8 cellular contexts compared by ENCODE assay signal in the genomic region with DNA sequence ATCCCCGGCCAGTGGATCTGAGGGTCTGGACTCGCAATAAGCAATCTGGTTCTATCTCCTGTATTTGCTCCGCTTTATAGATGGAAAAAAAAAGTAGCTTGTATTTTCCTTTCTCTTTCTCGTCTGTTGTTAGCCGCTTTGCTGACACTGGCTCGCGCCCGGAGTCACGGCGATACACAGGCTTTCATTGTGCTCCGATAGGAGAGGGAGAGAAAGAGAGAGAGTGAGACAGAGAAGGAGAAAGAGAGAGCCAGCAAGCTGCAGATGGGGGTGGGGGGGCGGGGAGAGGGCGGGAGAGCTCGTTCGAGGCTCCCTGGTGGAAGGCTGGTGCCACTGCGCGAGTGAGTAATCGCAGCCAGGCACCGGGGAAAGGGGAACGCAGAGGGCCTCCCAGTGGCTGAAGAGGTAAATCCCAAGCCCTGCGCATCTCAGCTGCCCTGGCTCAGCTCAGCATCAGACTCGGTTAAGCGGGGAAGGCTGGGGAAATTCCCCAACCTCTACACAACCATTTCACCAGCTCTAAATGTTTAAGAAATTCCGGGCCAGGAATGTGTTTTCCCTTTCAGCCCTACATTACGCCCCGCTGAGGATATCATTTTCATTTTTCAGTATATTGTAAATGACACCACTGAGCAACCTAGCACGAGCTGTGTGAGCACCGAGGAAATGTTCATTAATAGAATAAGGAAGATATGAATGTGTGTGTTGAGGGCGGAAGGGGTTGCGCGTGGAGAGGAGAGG. TPM values are rescaled to one million over a fixed set of nuclear protein-coding genes. Genes with fewer than 3 reads are reported as not detected.
DNase-seq lines count a peak whose midpoint lies in the region; ATAC-seq and TF ChIP-seq lines count a peak whose summit lies in the region.

Gene MAML2 (minus strand): TSS at position 225 of the 741 bp plus-strand sequence. CDS start 1,300 bp downstream, outside the sequence.

- H3K4me1 ChIP-seq in colonic mucosa = peaks cover 18% of the 10 kb centered on the region

- H3K4me3 ChIP-seq in colonic mucosa = peak within 1 kb of the TSS; percentile 69

- no peaks in the 10 kb centered on the region for H3K36me3 ChIP-seq in colonic mucosa

- DNase-seq in Ammon's horn (ENCODE audit: low spot score) = peak; percentile 98
- peak; percentile 79 for DNase-seq in GM19238 (ENCODE audit: insufficient read length, low spot score)
- DNase-seq in NCI-H524 (lab: John Stamatoyannopoulos, UW) = peak; percentile 81 to 89
- peak; percentile 94 for DNase-seq in activated CD4-positive, alpha-beta T cell treated with anti-CD3 and anti-CD28 coated beads for 48 hours
- peak; percentile 93 for DNase-seq in colonic mucosa
- DNase-seq in left colon = peak; percentile 92 to 93
- peak; percentile 76 to 86 for DNase-seq in stimulated activated CD4-positive, alpha-beta T cell treated with anti-CD3 and anti-CD28 coated beads, Interleukin-1b, Interleukin-23, amount 100 ng/mL, for 4 hours (ENCODE audit: low read depth in 2 of 2)

- H3K9me3 ChIP-seq in colonic mucosa = no peaks in the 10 kb centered on the region

- peak within 1 kb of the TSS; percentile 79 for H3K27ac ChIP-seq in colonic mucosa

- no peaks in the 10 kb centered on the region for H3K27me3 ChIP-seq in colonic mucosa

- H3K9ac ChIP-seq in colonic mucosa (ENCODE audit: low read depth in 2 of 2, low read length in 2 of 2) = peak within 1 kb of the TSS; percentile 4 to 68

- TF ChIP-seq CTCF in colonic mucosa (IDR thresholded peaks at IDR 0.05) = peak; percentile 94

- intact Hi-C loops in colonic mucosa (cut with DNase I) (loop anchor here (2.0 kb wide), 1 partner anchor 288 kb away; no protein-coding TSS in a partner anchor), left colon (cut with DNase I, micrococcal nuclease) (no loop called here)

- ATAC-seq in HG03439 (IDR thresholded peaks at IDR 0.05; ENCODE audit: unreplicated experiment) = peak; percentile 87
- peak; percentile 88 for ATAC-seq in left colon

RNA-seq across cellular contexts. Expression of gene MAML2, which starts in this region (rescaled TPM):
- total RNA-seq in colonic mucosa = 10 to 100 TPM; 10.4 to 11.0 TPM
- 10 to 100 TPM; 14.8 to 16.3 TPM for total RNA-seq in left colon

Comparison
In these comparisons a context has a peak if more than half of its experiments do, and no peak if none do; other contexts are left out.
1. Peak in every context shown above with its lines: DNase-seq, ATAC-seq, H3K4me3 ChIP-seq and H3K27ac ChIP-seq.